Comparison of ENCODE assay signal across 10 cellular contexts in genomic region chr9:89309166-89309565, GRCh38. TPM values are rescaled to one million over a fixed set of nuclear protein-coding genes. Genes with fewer than 3 reads are reported as not detected.
A peak's percentile ranks its signal among the peaks of the same experiment; 100 is the strongest.
DNase-seq lines count a peak whose midpoint lies in the region; ATAC-seq and TF ChIP-seq lines count a peak whose summit lies in the region.
"Had no signal": no experiment of that assay in that cellular context is flagged by ENCODE, and none has a peak within 500 bp of the region (broad histone marks: within the 10 kb centered on the region; RNA-seq: fewer than 3 reads in every experiment).

No MANE protein-coding gene starts in this region.

- peak overlapping the region; percentile 96 for H3K4me3 Mint-ChIP-seq in T-helper 2 cell treated with Interferon-gamma antibody and Interleukin-4, amounts not matched to agents 5 μg/mL and 100 μg/mL, for 36 hours

- H3K4me1 ChIP-seq in Peyer's patch: peaks cover 0 to 33% (median 5%) of the 10 kb centered on the region in 4 donors
- peaks cover 14 to 27% (median 16%) of the 10 kb centered on the region in 3 donors for H3K4me1 ChIP-seq in skeletal muscle tissue (ENCODE audit: control insufficient read depth in 3 of 3, insufficient read depth in 3 of 3, low read length in 3 of 3)

- peak overlapping the region; percentile 100 for H3K27ac Mint-ChIP-seq in T-helper 2 cell treated with Interferon-gamma antibody and Interleukin-4, amounts not matched to agents 5 μg/mL and 100 μg/mL, for 36 hours

- no peak for TF ChIP-seq CTCF in Peyer's patch (IDR thresholded peaks at IDR 0.05)

- DNase-seq in T-helper 2 cell treated with Interferon-gamma antibody and Interleukin-4, amounts not matched to agents 5 μg/mL and 100 μg/mL, for 36 hours (ENCODE audit: low spot score): no peak
- DNase-seq in T-helper 2 cell (no peak), Peyer's patch (no peak), epithelial cell of prostate (ENCODE audit: low read depth, low spot score) (no peak), RPMI8226 (no peak)
- DNase-seq: activated CD4-positive, alpha-beta T cell treated with anti-CD3 and anti-CD28 coated beads for 1 hour; MG63 had no signal

- H3K27ac ChIP-seq in Peyer's patch (peak overlapping the region; percentile 99 to 100 (median 100)), epithelial cell of prostate (peak overlapping the region; percentile 94), skeletal muscle tissue (ENCODE audit: low read depth, low read length) (peak overlapping the region; percentile 100)

- H3K9ac ChIP-seq in skeletal muscle tissue (ENCODE audit: low read depth in 1 of 3, low read length in 3 of 3): peak overlapping the region in 2 of 3 donors; percentile 95 to 98

- H3K9me3 ChIP-seq in Peyer's patch (no peaks in the 10 kb centered on the region), skeletal muscle tissue (ENCODE audit: control insufficient read depth in 3 of 3, low read length in 3 of 3) (no peaks in the 10 kb centered on the region)
- H3K9me3 ChIP-seq: MG63 had no signal

- ATAC-seq in GM18909 (IDR thresholded peaks at IDR 0.05; ENCODE audit: poor library complexity, unreplicated experiment) (no peak), HG03442 (IDR thresholded peaks at IDR 0.05; ENCODE audit: unreplicated experiment) (no peak)

- no peaks in the 10 kb centered on the region for H3K36me3 ChIP-seq in Peyer's patch
- peaks cover 0 to 6% (median 3%) of the 10 kb centered on the region in 3 donors for H3K36me3 ChIP-seq in skeletal muscle tissue (ENCODE audit: control insufficient read depth in 3 of 3, insufficient read depth in 3 of 3, low read length in 3 of 3)

- H3K4me1 Mint-ChIP-seq in T-helper 2 cell treated with Interferon-gamma antibody and Interleukin-4, amounts not matched to agents 5 μg/mL and 100 μg/mL, for 36 hours (ENCODE audit: low read depth): peaks cover 27% of the 10 kb centered on the region

- H3K27me3 ChIP-seq in Peyer's patch: no peaks in the 10 kb centered on the region
- H3K27me3 ChIP-seq in skeletal muscle tissue (ENCODE audit: control insufficient read depth in 3 of 3, insufficient read depth in 3 of 3, low read length in 3 of 3): peaks cover 0 to 9% (median 0%) of the 10 kb centered on the region in 3 donors
- H3K27me3 ChIP-seq: MG63 had no signal

- TF ChIP-seq POLR2A in Peyer's patch (IDR thresholded peaks at IDR 0.05): no peak

- H3K4me3 ChIP-seq in Peyer's patch: no peak overlapping the region
- no peak overlapping the region for H3K4me3 ChIP-seq in skeletal muscle tissue (ENCODE audit: low read length in 3 of 3)

- no peaks in the 10 kb centered on the region for H3K9me3 Mint-ChIP-seq in T-helper 2 cell treated with Interferon-gamma antibody and Interleukin-4, amounts not matched to agents 5 μg/mL and 100 μg/mL, for 36 hours

- peaks cover 3% of the 10 kb centered on the region for H3K27me3 Mint-ChIP-seq in T-helper 2 cell treated with Interferon-gamma antibody and Interleukin-4, amounts not matched to agents 5 μg/mL and 100 μg/mL, for 36 hours (ENCODE audit: low read depth)

- peaks cover 35% of the 10 kb centered on the region for H3K36me3 Mint-ChIP-seq in T-helper 2 cell treated with Interferon-gamma antibody and Interleukin-4, amounts not matched to agents 5 μg/mL and 100 μg/mL, for 36 hours (ENCODE audit: low read depth)

RNA-seq across cellular contexts. Expression of gene CKS2, which starts 1.8 kb away (rescaled TPM):
- 10 to 100 TPM; 11.9 to 42.1 (median 17.8) TPM for total RNA-seq in Peyer's patch
- 25.6 TPM for total RNA-seq in skeletal muscle tissue

RNA-seq across cellular contexts. Expression of gene SECISBP2, which starts 9.1 kb away (rescaled TPM):
- total RNA-seq in Peyer's patch (100 to 1,000 TPM in 3 of 4 donors, 10 to 100 TPM in 1; 66.6 to 152 (median 101) TPM), skeletal muscle tissue (42.8 TPM)
